ENCODE assay signal across 8 cellular contexts in the genomic region with DNA sequence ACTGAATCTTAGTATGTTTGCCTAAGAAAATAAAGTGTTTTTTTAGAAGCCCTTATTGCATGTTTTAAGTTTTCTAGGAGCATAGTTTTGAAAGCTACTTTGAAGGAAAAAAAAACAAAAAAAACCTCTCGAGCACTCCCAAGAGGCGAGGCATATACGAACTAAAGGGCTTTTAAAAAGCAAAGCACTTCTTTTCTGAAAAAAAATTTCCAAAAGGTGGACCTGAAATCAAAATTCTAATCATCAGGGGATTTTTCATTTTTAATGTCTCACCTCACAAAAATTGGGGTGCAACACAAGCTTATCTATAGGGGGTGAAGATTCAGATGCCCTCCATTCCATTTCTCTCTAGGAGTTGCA. TPM values are rescaled to one million over a fixed set of nuclear protein-coding genes. Genes with fewer than 3 reads are reported as not detected.
A peak's percentile ranks its signal among the peaks of the same experiment; 100 is the strongest.
DNase-seq lines count a peak whose midpoint lies in the region; ATAC-seq and TF ChIP-seq lines count a peak whose summit lies in the region.

No MANE protein-coding gene starts in this region.

- no peaks in the 10 kb centered on the region for H3K27me3 ChIP-seq in GM06990 (replicated peaks; ENCODE audit: control insufficient read depth, insufficient read depth, low read length)
- no peaks in the 10 kb centered on the region for H3K27me3 ChIP-seq in MG63
- H3K27me3 ChIP-seq in neuron (ENCODE audit: insufficient read depth, low read length): no peaks in the 10 kb centered on the region

- H3K4me1 ChIP-seq in neuron (ENCODE audit: insufficient read depth, low read length): peaks cover 19% of the 10 kb centered on the region

- H3K36me3 Mint-ChIP-seq in effector memory CD8-positive, alpha-beta T cell (ENCODE audit: insufficient read depth): peaks cover 37% of the 10 kb centered on the region

- no peaks in the 10 kb centered on the region for H3K9me3 Mint-ChIP-seq in effector memory CD8-positive, alpha-beta T cell

- H3K4me3 Mint-ChIP-seq in effector memory CD8-positive, alpha-beta T cell: peak overlapping the region; percentile 98

- H3K36me3 ChIP-seq in GM06990 (ENCODE audit: control insufficient read depth, insufficient read depth, low read length): no peaks in the 10 kb centered on the region; the same call in 1 of the 2 replicates
- peaks cover 21% of the 10 kb centered on the region for H3K36me3 ChIP-seq in MG63
- H3K36me3 ChIP-seq in neuron (ENCODE audit: insufficient read depth, low read length): peaks cover 50% of the 10 kb centered on the region

- H3K4me3 ChIP-seq in GM06990 (replicated peaks; ENCODE audit: low read depth, low read length): peak overlapping the region; percentile 90
- peak overlapping the region; percentile 83 for H3K4me3 ChIP-seq in MG63
- peak overlapping the region; percentile 58 for H3K4me3 ChIP-seq in neuron (ENCODE audit: low read length)

- H2AFZ ChIP-seq in neuron (ENCODE audit: low read depth, low read length): peak overlapping the region; percentile 10

- TF ChIP-seq CTCF in GM06990 (IDR thresholded peaks at IDR 0.05; ENCODE audit: insufficient read depth, low read length, poor library complexity, severe bottlenecking): no peak

- no peaks in the 10 kb centered on the region for H3K27me3 Mint-ChIP-seq in effector memory CD8-positive, alpha-beta T cell

- ATAC-seq in effector memory CD8-positive, alpha-beta T cell (replicated peaks): no peak
- ATAC-seq in esophagus mucosa: no peak

- peak overlapping the region; percentile 96 to 99 for H3K27ac Mint-ChIP-seq in effector memory CD8-positive, alpha-beta T cell

- peaks cover 21 to 46% of the 10 kb centered on the region in 2 donors for H3K4me1 Mint-ChIP-seq in effector memory CD8-positive, alpha-beta T cell (ENCODE audit: low read depth in 2 of 2)

- H3K9me3 ChIP-seq in MG63 (no peaks in the 10 kb centered on the region), neuron (ENCODE audit: low read length) (no peaks in the 10 kb centered on the region)

- no peak for DNase-seq in GM06990 (ENCODE audit: extremely low read depth, insufficient read length)
- DNase-seq in MG63: no peak
- DNase-seq in effector memory CD8-positive, alpha-beta T cell: no peak
- DNase-seq in HuH-7 (ENCODE audit: low spot score): no peak
- no peak for DNase-seq in nucleus accumbens (lab: John Stamatoyannopoulos, UW)
- DNase-seq in NCI-H82 treated with DMSO at 0.1 percent for 48 hours (lab: John Stamatoyannopoulos, UW; ENCODE audit: unreplicated experiment): no peak

RNA-seq across cellular contexts. Expression of a gene that starts 0.6 kb away (rescaled TPM):
- total RNA-seq in MG63 (2014; rRNA removed; shearing (Covaris generic); ENCODE audit: low replicate concordance): 11.1 and 31.0 TPM in 2 replicates
- total RNA-seq in esophagus mucosa: 8.9 TPM

RNA-seq across cellular contexts. Expression of a gene that starts 0.7 kb away (rescaled TPM):
- total RNA-seq in MG63 (2014; rRNA removed; shearing (Covaris generic); ENCODE audit: low replicate concordance): 14.8 and 60.3 TPM in 2 replicates
- 20.3 TPM for total RNA-seq in esophagus mucosa
